In the genomic region with DNA sequence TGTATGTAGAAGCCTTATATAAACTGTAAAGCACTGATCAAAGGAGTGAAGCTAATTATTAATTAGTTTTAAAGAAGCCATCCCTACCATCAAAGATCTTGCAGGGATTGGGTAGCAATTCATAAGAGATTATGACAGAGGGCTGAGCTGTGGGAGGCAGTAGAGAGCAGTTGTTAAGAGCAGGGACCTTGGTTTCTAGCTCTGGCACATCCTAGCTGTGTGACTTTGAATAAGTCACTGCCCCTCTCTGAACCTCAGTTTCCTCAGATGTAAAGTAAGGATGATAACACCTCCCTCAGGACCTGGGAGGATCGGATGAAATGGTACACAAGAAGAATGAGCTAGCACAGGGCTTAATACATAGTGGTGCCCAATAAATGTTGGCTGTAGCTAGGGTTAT, we compare ENCODE assay signal across 22 cellular contexts. TPM values are rescaled to one million over a fixed set of nuclear protein-coding genes. Genes with fewer than 3 reads are reported as not detected.
A peak's percentile ranks its signal among the peaks of the same experiment; 100 is the strongest.
DNase-seq lines count a peak whose midpoint lies in the region; ATAC-seq and TF ChIP-seq lines count a peak whose summit lies in the region.
"Had no signal": no experiment of that assay in that cellular context is flagged by ENCODE, and none has a peak within 500 bp of the region (broad histone marks: within the 10 kb centered on the region; RNA-seq: fewer than 3 reads in every experiment).

No MANE protein-coding gene starts in this region.

- H3K27ac Mint-ChIP-seq in stimulated activated naive CD8-positive, alpha-beta T cell treated with anti-CD3 and anti-CD28 coated beads, Interleukin-15, amount 100 ng/mL, for 72 hours, result no peak overlapping the region
- H3K27ac Mint-ChIP-seq: activated CD4-positive, alpha-beta memory T cell treated with anti-CD3 and anti-CD28 coated beads for 36 hours; activated naive CD4-positive, alpha-beta T cell treated with anti-CD3 and anti-CD28 coated beads, Interleukin-2, amount 50 U/mL, for 72 hours; naive thymus-derived CD4-positive, alpha-beta T cell; stimulated activated effector memory CD8-positive, alpha-beta T cell treated with anti-CD3 and anti-CD28 coated beads, Interleukin-12 subunit alpha, Interleukin-12 subunit beta, amount 100 ng/mL, for 72 hours had no signal

- no peaks in the 10 kb centered on the region for H3K9me1 ChIP-seq in IMR-90 (ENCODE audit: insufficient read depth, low read length)

- no peaks in the 10 kb centered on the region for H3K79me1 ChIP-seq in IMR-90 (ENCODE audit: low read depth in 1 of 2, low read length in 2 of 2)

- in situ Hi-C loops in IMR-90 (cut with MboI; ENCODE audit: low sequenced_read_pairs), result loop anchor here (10.0 to 25.0 kb wide), 3 partner anchors 455 to 1303 kb away; a partner anchor contains a TSS

- no peak overlapping the region for H4K5ac ChIP-seq in IMR-90 (ENCODE audit: low read depth, low read length)

- H3K23ac ChIP-seq in IMR-90 (ENCODE audit: low read depth, low read length), result no peak overlapping the region

- no peak overlapping the region for H2BK20ac ChIP-seq in IMR-90 (ENCODE audit: low read depth, low read length)

- no peak overlapping the region for H2AK9ac ChIP-seq in IMR-90 (replicated peaks; ENCODE audit: low read depth, low read length, poor library complexity)

- dilution Hi-C loops in IMR-90 (cut with HindIII; ENCODE audit: low sequenced_read_pairs, unreplicated experiment), result no loop called here

- no TSS peak for BruUV-seq in IMR-90 (replicated peaks; lab: Mats Ljungman, UMichigan)

- no peak overlapping the region for H3K56ac ChIP-seq in IMR-90 (ENCODE audit: extremely low read depth, insufficient read depth, low read length)

- H3K4me3 ChIP-seq in GM06990 (replicated peaks; ENCODE audit: low read depth, low read length) (no peak overlapping the region), IMR-90 (ENCODE audit: insufficient read depth, low read depth, low read length) (no peak overlapping the region), WERI-Rb-1 (ENCODE audit: low read depth, low read length) (no peak overlapping the region), fibroblast of villous mesenchyme (ENCODE audit: low read depth, low read length) (no peak overlapping the region)
- H3K4me3 ChIP-seq: BLaER1, HAP-1, hepatocyte, Peyer's patch, thyroid gland had no signal

- H4K91ac ChIP-seq in IMR-90 (ENCODE audit: insufficient read depth, low read depth, low read length), result no peak overlapping the region

- no peak overlapping the region for H3K9ac ChIP-seq in IMR-90 (ENCODE audit: low read depth, low read length)
- H3K9ac ChIP-seq: BLaER1 had no signal

- H3K27ac ChIP-seq in IMR-90 (ENCODE audit: insufficient read depth, low read length) (no peak overlapping the region), WERI-Rb-1 (no peak overlapping the region)
- H3K27ac ChIP-seq: BLaER1, hepatocyte, Peyer's patch, thyroid gland had no signal

- H3K36me3 ChIP-seq in GM06990 (ENCODE audit: control insufficient read depth, insufficient read depth, low read length), result no peaks in the 10 kb centered on the region
- H3K36me3 ChIP-seq in IMR-90 (ENCODE audit: control insufficient read depth, insufficient read depth, low read length), result no peaks in the 10 kb centered on the region
- H3K36me3 ChIP-seq in WERI-Rb-1, result no peaks in the 10 kb centered on the region
- H3K36me3 ChIP-seq: BLaER1, HAP-1, Peyer's patch, thyroid gland had no signal

- no peak overlapping the region for H2BK5ac ChIP-seq in IMR-90 (ENCODE audit: low read depth, low read length, poor library complexity, severe bottlenecking)

- no peaks in the 10 kb centered on the region for H3K27me3 ChIP-seq in GM06990 (replicated peaks; ENCODE audit: control insufficient read depth, insufficient read depth, low read length)
- H3K27me3 ChIP-seq in IMR-90 (ENCODE audit: control insufficient read depth, insufficient read depth, low read length), result peaks cover 7% of the 10 kb centered on the region
- H3K27me3 ChIP-seq in WERI-Rb-1 (ENCODE audit: insufficient read depth, low read depth, severe bottlenecking), result no peaks in the 10 kb centered on the region
- H3K27me3 ChIP-seq: hepatocyte, Peyer's patch, thyroid gland had no signal

- H3K4me1 ChIP-seq in IMR-90 (ENCODE audit: control insufficient read depth, insufficient read depth, low read length), result peaks cover under 1% of the 10 kb centered on the region; the same call in 1 of the 2 replicates
- H3K4me1 ChIP-seq: thyroid gland had no signal

- H3K27me3 Mint-ChIP-seq in stimulated activated naive CD8-positive, alpha-beta T cell treated with anti-CD3 and anti-CD28 coated beads, Interleukin-15, amount 100 ng/mL, for 72 hours, result no peaks in the 10 kb centered on the region
- H3K27me3 Mint-ChIP-seq: activated CD4-positive, alpha-beta memory T cell treated with anti-CD3 and anti-CD28 coated beads for 36 hours; naive thymus-derived CD4-positive, alpha-beta T cell had no signal

- no peak overlapping the region for H3K4ac ChIP-seq in IMR-90 (ENCODE audit: low read depth, low read length)

- H2BK120ac ChIP-seq in IMR-90 (ENCODE audit: low read depth, low read length), result no peak overlapping the region

- H4K8ac ChIP-seq in IMR-90 (ENCODE audit: low read depth in 2 of 2, low read length in 2 of 2), result no peak overlapping the region

- no peak overlapping the region for H3K4me3 Mint-ChIP-seq in stimulated activated naive CD8-positive, alpha-beta T cell treated with anti-CD3 and anti-CD28 coated beads, Interleukin-15, amount 100 ng/mL, for 72 hours
- H3K4me3 Mint-ChIP-seq: activated CD4-positive, alpha-beta memory T cell treated with anti-CD3 and anti-CD28 coated beads for 36 hours; naive thymus-derived CD4-positive, alpha-beta T cell; stimulated activated effector memory CD8-positive, alpha-beta T cell treated with anti-CD3 and anti-CD28 coated beads, Interleukin-12 subunit alpha, Interleukin-12 subunit beta, amount 100 ng/mL, for 72 hours had no signal

- H2BK15ac ChIP-seq in IMR-90 (ENCODE audit: low read depth, low read length), result no peak overlapping the region

- CTCF ChIA-PET in IMR-90 (lab: Yijun Ruan, JAX), result interaction anchor here (1.0 to 1.3 kb wide), 2 partner anchors 116 to 117 kb away, joined by 3 to 7 read pairs; no protein-coding TSS in a partner anchor

- H3K9me3 ChIP-seq in IMR-90 (ENCODE audit: control insufficient read depth, insufficient read depth, low read length), result no peaks in the 10 kb centered on the region
- no peaks in the 10 kb centered on the region for H3K9me3 ChIP-seq in WERI-Rb-1 (ENCODE audit: severe bottlenecking)
- H3K9me3 ChIP-seq: BLaER1, HAP-1, Peyer's patch, thyroid gland had no signal

- no peak for TF ChIP-seq RAD21 in IMR-90 (IDR thresholded peaks at IDR 0.05; ENCODE audit: low read length)

- DNase-seq in GM06990 (ENCODE audit: extremely low read depth, insufficient read length), result no peak
- no peak for DNase-seq in IMR-90
- DNase-seq in WERI-Rb-1, result no peak
- no peak for DNase-seq in fibroblast of villous mesenchyme (ENCODE audit: low read depth)
- DNase-seq in stimulated activated naive CD8-positive, alpha-beta T cell treated with anti-CD3 and anti-CD28 coated beads, Interleukin-15, amount 100 ng/mL, for 72 hours, result no peak
- DNase-seq in NCI-H69 (lab: John Stamatoyannopoulos, UW), result no peak
- DNase-seq: activated CD4-positive, alpha-beta memory T cell treated with anti-CD3 and anti-CD28 coated beads for 36 hours; activated T-cell treated with anti-CD3 and anti-CD28 coated beads, Interleukin-2, amount 50 U/mL, for 1 hour; kidney; mammary epithelial cell; naive thymus-derived CD4-positive, alpha-beta T cell; NCI-H1694; NCI-H345; Peyer's patch; posterior cingulate gyrus; thyroid gland had no signal

- ATAC-seq in IMR-90 (ENCODE audit: low read depth) (no peak), GM21515 (IDR thresholded peaks at IDR 0.05; ENCODE audit: unreplicated experiment) (no peak)
- ATAC-seq in stimulated activated naive CD8-positive, alpha-beta T cell treated with anti-CD3 and anti-CD28 coated beads, Interleukin-15, amount 100 ng/mL, for 72 hours, result no peak
- ATAC-seq: activated naive CD4-positive, alpha-beta T cell treated with anti-CD3 and anti-CD28 coated beads, Interleukin-2, amount 50 U/mL, for 72 hours; naive thymus-derived CD4-positive, alpha-beta T cell; stimulated activated effector memory CD8-positive, alpha-beta T cell treated with anti-CD3 and anti-CD28 coated beads, Interleukin-12 subunit alpha, Interleukin-12 subunit beta, amount 100 ng/mL, for 72 hours had no signal

- H3K4me1 Mint-ChIP-seq in stimulated activated naive CD8-positive, alpha-beta T cell treated with anti-CD3 and anti-CD28 coated beads, Interleukin-15, amount 100 ng/mL, for 72 hours, result peaks cover 20% of the 10 kb centered on the region

- no peak overlapping the region for H2AFZ ChIP-seq in IMR-90 (replicated peaks; ENCODE audit: low read length, poor library complexity)
- H2AFZ ChIP-seq: hepatocyte had no signal

- intact Hi-C loops in IMR-90 (cut with micrococcal nuclease), result loop anchor here (5.0 kb wide), 2 partner anchors 213 to 1308 kb away; no protein-coding TSS in a partner anchor

- H3K9me3 Mint-ChIP-seq in stimulated activated naive CD8-positive, alpha-beta T cell treated with anti-CD3 and anti-CD28 coated beads, Interleukin-15, amount 100 ng/mL, for 72 hours, result no peaks in the 10 kb centered on the region
- H3K9me3 Mint-ChIP-seq: activated CD4-positive, alpha-beta memory T cell treated with anti-CD3 and anti-CD28 coated beads for 36 hours; activated naive CD4-positive, alpha-beta T cell treated with anti-CD3 and anti-CD28 coated beads, Interleukin-2, amount 50 U/mL, for 72 hours; naive thymus-derived CD4-positive, alpha-beta T cell; stimulated activated effector memory CD8-positive, alpha-beta T cell treated with anti-CD3 and anti-CD28 coated beads, Interleukin-12 subunit alpha, Interleukin-12 subunit beta, amount 100 ng/mL, for 72 hours had no signal

- H2AK5ac ChIP-seq in IMR-90 (ENCODE audit: low read depth, low read length), result no peak overlapping the region

- no peak overlapping the region for H3K14ac ChIP-seq in IMR-90 (replicated peaks; ENCODE audit: low read depth, low read length)

- H4K20me1 ChIP-seq in IMR-90 (ENCODE audit: insufficient read depth, low read length), result no peaks in the 10 kb centered on the region
- H4K20me1 ChIP-seq: BLaER1 had no signal

- TF ChIP-seq CTCF in GM06990 (IDR thresholded peaks at IDR 0.05; ENCODE audit: insufficient read depth, low read length, poor library complexity, severe bottlenecking), result peak; percentile 11
- TF ChIP-seq CTCF in IMR-90 (conservative IDR thresholded peaks at IDR 0.05; ENCODE audit: low read depth, low read length), result 0 out of 2 replicates have a peak, but pooled peaks have one; percentile 11
- TF ChIP-seq CTCF in WERI-Rb-1 (IDR thresholded peaks at IDR 0.05; ENCODE audit: low read depth, low read length), result 0 out of 2 replicates have a peak, but pooled peaks have one; percentile 14
- TF ChIP-seq CTCF in fibroblast of villous mesenchyme (IDR thresholded peaks at IDR 0.05; ENCODE audit: insufficient read depth, low read depth, low read length), result peak; percentile 15

- no CpG with 5 or more reads among the region's 1 CpG for WGBS in IMR-90 (ENCODE audit: extremely low coverage in 2 of 2, insufficient read length in 1 of 2), 2 experiments

- H3K18ac ChIP-seq in IMR-90 (ENCODE audit: low read depth, low read length), result no peak overlapping the region

- H3K4me2 ChIP-seq in IMR-90 (ENCODE audit: low read depth, low read length), result no peak overlapping the region
- H3K4me2 ChIP-seq: BLaER1, hepatocyte had no signal

- POLR2A ChIA-PET in IMR-90 (lab: Charles Lee; ENCODE audit: unreplicated experiment), result no interaction called here

- no peak for TF ChIP-seq POLR2A in IMR-90 (IDR thresholded peaks at IDR 0.05; ENCODE audit: low read depth, low read length)

RNA-seq across cellular contexts. Expression of a gene that starts 45.4 kb away (rescaled TPM):
- total RNA-seq in IMR-90 (2012; rRNA removed) (under 0.01 and 0.18 TPM in 2 replicates), fibroblast of villous mesenchyme (under 0.01 TPM in 2 replicates)
- polyA plus RNA-seq in IMR-90 (2012; rRNA removed), result 0.67 and 0.72 TPM in 2 replicates
- polyA plus RNA-seq in IMR-90 (2012; cell fraction: cytosol; rRNA removed), result 0.54 and 0.81 TPM in 2 replicates
- polyA plus RNA-seq in IMR-90 (2012; cell fraction: nucleus; rRNA removed; ENCODE audit: low replicate concordance), result 0.30 and 0.32 TPM in 2 replicates
- polyA plus RNA-seq: naive thymus-derived CD4-positive, alpha-beta T cell had no signal
